8 cellular contexts compared by ENCODE assay signal in the genomic region with DNA sequence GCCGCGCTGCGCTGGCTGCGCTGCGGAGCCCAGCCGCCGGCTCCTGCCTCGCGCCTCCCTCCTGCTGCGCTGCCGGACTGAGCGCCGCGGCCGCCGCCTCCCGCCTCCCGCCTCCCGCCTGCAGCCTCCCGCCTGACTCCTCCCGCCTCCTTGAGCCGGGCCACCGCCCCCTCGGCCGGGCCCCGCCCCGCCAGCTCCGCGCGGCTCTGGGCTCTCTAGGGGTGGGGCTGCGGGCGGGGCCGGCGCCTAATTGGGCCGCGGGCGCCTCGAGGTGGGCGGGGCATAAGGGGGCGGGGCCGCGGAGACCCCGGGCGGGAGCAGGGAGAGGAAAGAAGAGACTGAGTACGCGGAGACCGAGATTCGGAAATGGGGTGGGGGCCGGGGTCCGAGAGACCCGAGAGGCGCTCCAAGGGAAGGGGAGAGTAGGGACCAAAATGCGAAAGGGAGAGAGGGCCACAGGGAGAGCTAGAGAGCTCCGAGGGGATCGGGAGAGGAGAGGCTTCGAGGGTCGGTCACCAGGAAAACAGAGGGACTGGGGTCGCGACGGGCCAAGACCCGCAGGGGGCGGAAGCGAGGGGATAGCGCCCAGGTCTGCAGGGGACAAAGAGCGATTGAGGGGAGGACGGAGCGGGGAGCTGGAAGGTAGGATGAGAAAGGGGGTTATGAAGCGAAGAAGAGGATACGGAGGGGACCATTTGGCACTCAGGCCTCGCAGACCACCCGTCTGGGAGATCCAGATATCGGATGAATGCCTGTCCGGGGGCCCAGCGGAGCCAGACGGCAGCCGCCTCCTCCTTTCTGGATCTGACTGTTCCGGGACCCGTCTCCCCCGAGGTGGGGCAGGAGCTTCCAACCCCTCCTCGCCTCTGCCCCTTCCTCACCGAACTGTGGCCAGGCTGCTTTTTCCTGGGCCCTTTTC. TPM values are rescaled to one million over a fixed set of nuclear protein-coding genes. Genes with fewer than 3 reads are reported as not detected.
DNase-seq lines count a peak whose midpoint lies in the region; ATAC-seq and TF ChIP-seq lines count a peak whose summit lies in the region.

TSS of gene C1QL1 (minus strand) at position 79 of the 919 bp plus-strand sequence. CDS start 255 bp downstream, outside the sequence.

- H3K4me1 ChIP-seq in mucosa of rectum (ENCODE audit: control insufficient read depth in 2 of 2, insufficient read depth in 2 of 2, low read length in 2 of 2), result peaks cover 8 to 9% of the 10 kb centered on the region in 2 donors

- ATAC-seq in GM19463 (IDR thresholded peaks at IDR 0.05; ENCODE audit: unreplicated experiment), result peak; percentile 91

- TF ChIP-seq CTCF in epithelial cell of proximal tubule (conservative IDR thresholded peaks at IDR 0.05; ENCODE audit: low read depth, low read length), result peak; percentile 15

- no peak within 1 kb of the TSS for H3K27ac ChIP-seq in mucosa of rectum (ENCODE audit: low read depth in 2 of 2, low read length in 2 of 2)

- no peaks in the 10 kb centered on the region for H3K36me3 ChIP-seq in mucosa of rectum (ENCODE audit: control insufficient read depth in 2 of 2, insufficient read depth in 2 of 2, low read length in 2 of 2)

- DNase-seq in CD1c-positive myeloid dendritic cell (ENCODE audit: extremely low spot score) (peak; percentile 91), HT-29 (ENCODE audit: low spot score) (peak; percentile 87), NOMO-1 treated with dmso at 0.1 percent for 144 hours (lab: John Stamatoyannopoulos, UW; ENCODE audit: unreplicated experiment) (peak; percentile 84), activated T-cell treated with anti-CD3 and anti-CD28 coated beads for 1 hour (ENCODE audit: low read depth) (peak; percentile 85), epithelial cell of proximal tubule (ENCODE audit: low read depth) (no peak)
- DNase-seq in stimulated activated CD8-positive, alpha-beta memory T cell treated with anti-CD3 and anti-CD28 coated beads, Interleukin-2, amount 100 ng/mL, for 48 hours (ENCODE audit: low read depth in 2 of 2), result peak; percentile 87 to 88

- no peak within 1 kb of the TSS for H3K9ac ChIP-seq in mucosa of rectum (ENCODE audit: low read depth in 1 of 2, low read length in 2 of 2)

- H3K4me3 ChIP-seq in epithelial cell of proximal tubule (ENCODE audit: low read depth, low read length) (peak within 1 kb of the TSS; percentile 56), mucosa of rectum (ENCODE audit: low read length in 2 of 2) (peak within 1 kb of the TSS; percentile 65 to 70)

- H3K27me3 ChIP-seq in mucosa of rectum (ENCODE audit: control insufficient read depth in 2 of 2, insufficient read depth in 2 of 2, low read length in 2 of 2), result peaks cover 39 to 48% of the 10 kb centered on the region in 2 donors

- H3K9me3 ChIP-seq in mucosa of rectum (ENCODE audit: control insufficient read depth in 2 of 2, low read length in 2 of 2), result no peaks in the 10 kb centered on the region

RNA-seq across cellular contexts. Expression of gene C1QL1, which starts in this region (rescaled TPM):
- 0.05 TPM in 1 of 2 replicates, not detected in the other for total RNA-seq in HT-29 (2014; rRNA removed; shearing (Covaris generic))
- 0.22 TPM in 1 of 2 replicates, not detected in the other for total RNA-seq in epithelial cell of proximal tubule

Comparison
In these comparisons a context has a peak if more than half of its experiments do, and no peak if none do; other contexts are left out.
1. Peak in DNase-seq in HT-29; RNA of the gene not detected or under 1 TPM.